16 cellular contexts compared by ENCODE assay signal in genomic region chr18:8162797-8163196, GRCh38.
DNase-seq lines count a peak whose midpoint lies in the region; ATAC-seq and TF ChIP-seq lines count a peak whose summit lies in the region.
"Had no signal": no experiment of that assay in that cellular context is flagged by ENCODE, and none has a peak within 500 bp of the region (broad histone marks: within the 10 kb centered on the region; RNA-seq: fewer than 3 reads in every experiment).

No MANE protein-coding gene starts in this region.

- in situ Hi-C loops in brain microvascular endothelial cell (cut with HindIII; ENCODE audit: low pct_ligation_motif_present, low sequenced_read_pairs): no loop called here

- no peak for TF ChIP-seq CTCF in brain microvascular endothelial cell (IDR thresholded peaks at IDR 0.05; ENCODE audit: low read depth, low read length, missing control alignments)

- DNase-seq in NCI-H1105 (lab: John Stamatoyannopoulos, UW): peak; percentile 72
- peak; percentile 66 for DNase-seq in NCI-H510A treated with DMSO at 0.1 percent for 48 hours (lab: John Stamatoyannopoulos, UW)
- peak; percentile 16 for DNase-seq in epithelial cell of prostate (ENCODE audit: low read depth, low spot score)
- peak; percentile 8 for DNase-seq in putamen (ENCODE audit: low spot score)
- no peak for DNase-seq in cortex of kidney (lab: John Stamatoyannopoulos, UW)
- no peak for DNase-seq in brain microvascular endothelial cell
- DNase-seq: activated CD8-positive, alpha-beta memory T cell treated with anti-CD3 and anti-CD28 coated beads, Interleukin-2, amount 50 U/mL, for 4 hours; CD4-positive, CD25-positive, alpha-beta regulatory T cell; cerebellar nuclear complex; KBM-7; NCI-H524; stimulated activated CD4-positive, alpha-beta T cell treated with anti-CD3 and anti-CD28 coated beads, Interleukin-15, amount 100 ng/mL, for 24 hours; transverse colon had no signal

- H3K4me3 ChIP-seq in brain microvascular endothelial cell (ENCODE audit: low read depth, low read length): no peak overlapping the region
- H3K4me3 ChIP-seq: transverse colon had no signal

- ATAC-seq in HG03095 (IDR thresholded peaks at IDR 0.05; ENCODE audit: unreplicated experiment) (no peak), HG02642 (IDR thresholded peaks at IDR 0.05; ENCODE audit: poor library complexity, unreplicated experiment) (no peak)
- ATAC-seq: esophagus mucosa had no signal

- H3K36me3 ChIP-seq in brain microvascular endothelial cell (replicated peaks): no peaks in the 10 kb centered on the region
- H3K36me3 ChIP-seq: transverse colon had no signal

- H3K27me3 ChIP-seq in brain microvascular endothelial cell (replicated peaks): no peaks in the 10 kb centered on the region
- H3K27me3 ChIP-seq: transverse colon had no signal

- H3K27ac ChIP-seq in epithelial cell of prostate (no peak overlapping the region), brain microvascular endothelial cell (no peak overlapping the region)
- H3K27ac ChIP-seq: transverse colon had no signal

Comparison
In these comparisons a context has a peak if more than half of its experiments do, and no peak if none do; other contexts are left out.
1. DNase-seq: peak in NCI-H1105 (single experiment), NCI-H510A treated with DMSO at 0.1 percent for 48 hours (single experiment), epithelial cell of prostate (single experiment) and putamen (single experiment); none in cortex of kidney (single experiment) and brain microvascular endothelial cell (single experiment).